In the genomic region with DNA sequence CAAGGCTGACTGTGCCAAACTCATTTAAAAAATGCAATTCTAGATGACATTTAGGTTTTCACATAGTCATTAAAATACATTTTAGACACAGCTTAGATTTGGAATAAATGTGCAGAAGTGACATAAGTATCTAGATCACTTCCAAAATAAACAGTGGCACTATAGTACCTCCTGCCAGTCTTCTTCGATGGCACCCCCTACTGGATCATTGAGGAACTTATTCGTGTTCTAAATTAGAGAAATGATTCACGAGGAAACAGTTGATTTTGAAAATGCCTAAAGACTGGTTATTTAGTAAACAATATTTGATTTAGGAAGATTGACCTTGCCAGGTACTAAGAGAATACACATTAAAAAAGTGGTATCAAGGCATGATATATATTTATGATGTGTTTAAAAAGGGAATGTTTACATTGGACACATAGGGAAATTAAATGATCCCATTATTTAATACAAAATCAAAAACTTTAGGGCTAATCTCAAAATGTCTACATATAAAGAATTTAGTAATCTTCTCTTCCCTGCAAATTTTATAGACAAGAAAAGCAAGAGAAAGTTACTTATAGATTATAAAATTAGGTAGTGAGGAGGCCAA, we compare ENCODE assay signal across 8 cellular contexts.
DNase-seq lines count a peak whose midpoint lies in the region; ATAC-seq and TF ChIP-seq lines count a peak whose summit lies in the region.

No MANE protein-coding gene starts in this region.

- H3K9me3 Mint-ChIP-seq in type B pancreatic cell, result no peaks in the 10 kb centered on the region

- no peak overlapping the region for H3K27ac Mint-ChIP-seq in type B pancreatic cell

- in situ Hi-C loops in GM13977 (cut with MboI; ENCODE audit: low pct_unique_long_range_greater_than_20kb, low sequenced_read_pairs, unreplicated experiment), result loop anchor here (25.0 kb wide), 1 partner anchor 675 kb away; no protein-coding TSS in a partner anchor

- TF ChIP-seq CTCF in GM13977 (IDR thresholded peaks at IDR 0.05; ENCODE audit: extremely low read depth, insufficient read depth, missing control alignments) (peak; percentile 58), type B pancreatic cell (conservative IDR thresholded peaks at IDR 0.05) (peak; percentile 87)

- H3K4me3 Mint-ChIP-seq in type B pancreatic cell, result no peak overlapping the region

- no peaks in the 10 kb centered on the region for H3K36me3 Mint-ChIP-seq in type B pancreatic cell

- peak; percentile 67 for DNase-seq in AG20443 (ENCODE audit: low spot score)
- peak; percentile 28 for DNase-seq in GM13977 (ENCODE audit: low spot score)
- peak; percentile 5 for DNase-seq in NCI-H2171 (lab: John Stamatoyannopoulos, UW)
- DNase-seq in amniotic stem cell (lab: John Stamatoyannopoulos, UW), result peak; percentile 42
- DNase-seq in iPS-NIHi11 (ENCODE audit: low spot score), result peak; percentile 50
- no peak for DNase-seq in type B pancreatic cell (ENCODE audit: extremely low spot score, unreplicated experiment)
- DNase-seq in 8988T, result no peak

- H3K27me3 Mint-ChIP-seq in type B pancreatic cell, result no peaks in the 10 kb centered on the region

- H3K4me1 Mint-ChIP-seq in type B pancreatic cell (ENCODE audit: unreplicated experiment), result no peaks in the 10 kb centered on the region

- ATAC-seq in HG02973 (IDR thresholded peaks at IDR 0.05; ENCODE audit: unreplicated experiment), result peak; percentile 87

Comparison
In these comparisons a context has a peak if more than half of its experiments do, and no peak if none do; other contexts are left out.
1. DNase-seq: peak in AG20443 (single experiment), GM13977 (single experiment), NCI-H2171 (single experiment), amniotic stem cell (single experiment) and iPS-NIHi11 (single experiment); none in type B pancreatic cell (single experiment) and 8988T (single experiment).